Comparison of ENCODE assay signal across 8 cellular contexts in genomic region chr2:61853086-61853847, GRCh38. TPM values are rescaled to one million over a fixed set of nuclear protein-coding genes. Genes with fewer than 3 reads are reported as not detected.
DNase-seq lines count a peak whose midpoint lies in the region; ATAC-seq and TF ChIP-seq lines count a peak whose summit lies in the region.

No MANE protein-coding gene starts in this region.

- H3K9me3 ChIP-seq in OCI-LY7 (ENCODE audit: low read length) (no peaks in the 10 kb centered on the region), colonic mucosa (no peaks in the 10 kb centered on the region), liver (ENCODE audit: control insufficient read depth in 4 of 4, low read length in 3 of 4) (no peaks in the 10 kb centered on the region)

- WGBS in liver, result 24% methylated on average over 26 of the region's 26 CpGs

- H3K4me1 ChIP-seq in OCI-LY7 (ENCODE audit: insufficient read depth, low read length, poor library complexity, severe bottlenecking) (peaks cover 20% of the 10 kb centered on the region), colonic mucosa (no peaks in the 10 kb centered on the region), liver (ENCODE audit: control insufficient read depth in 4 of 4, insufficient read depth in 4 of 4, low read length in 3 of 4) (peaks cover 0 to 20% (median 12%) of the 10 kb centered on the region in 4 donors)

- peak overlapping the region; percentile 78 for H3K4me2 ChIP-seq in OCI-LY7 (ENCODE audit: low read length)

- TF ChIP-seq CTCF in OCI-LY7 (conservative IDR thresholded peaks at IDR 0.05; ENCODE audit: low read length), result no peak; the same call in 1 of the 2 replicates
- no peak for TF ChIP-seq CTCF in colonic mucosa (IDR thresholded peaks at IDR 0.05)
- no peak for TF ChIP-seq CTCF in liver (IDR thresholded peaks at IDR 0.05; ENCODE audit: low read depth, low read length, missing input control)

- intact Hi-C loops in OCI-LY7 (cut with micrococcal nuclease; ENCODE audit: unreplicated experiment), result loop anchor here (1.0 kb wide), 1 partner anchor 158 kb away; no protein-coding TSS in a partner anchor
- intact Hi-C loops in colonic mucosa (cut with DNase I), result no loop called here

- H3K4me3 ChIP-seq in OCI-LY7 (ENCODE audit: low read depth, low read length, poor library complexity, severe bottlenecking), result peak overlapping the region; percentile 74
- H3K4me3 ChIP-seq in colonic mucosa, result peak overlapping the region; percentile 82
- peak overlapping the region; percentile 77 to 95 (median 93) for H3K4me3 ChIP-seq in liver (ENCODE audit: low read depth in 1 of 3, low read length in 3 of 3)

- no peaks in the 10 kb centered on the region for H4K20me1 ChIP-seq in OCI-LY7 (ENCODE audit: insufficient read depth, low read length)

- H3K27ac ChIP-seq in OCI-LY7 (ENCODE audit: low read depth, low read length, poor library complexity, severe bottlenecking), result peak overlapping the region; percentile 59
- peak overlapping the region; percentile 75 for H3K27ac ChIP-seq in colonic mucosa
- H3K27ac ChIP-seq in liver (ENCODE audit: low read depth in 1 of 2, low read length in 2 of 2), result peak overlapping the region; percentile 73 to 82
- H3K27ac ChIP-seq in temporal lobe (ENCODE audit: low read depth, low read length), result peak overlapping the region; percentile 89

- TF ChIP-seq RAD21 in liver (IDR thresholded peaks at IDR 0.05), result no peak

- CTCF ChIA-PET in OCI-LY7 (lab: Charles Lee; ENCODE audit: unreplicated experiment), result interaction anchor here (0.5 kb wide), 1 partner anchor 21 kb away, joined by 3 read pairs; no protein-coding TSS in a partner anchor

- peak; percentile 54 for DNase-seq in DMS153 treated with DMSO at 0.1 percent for 48 hours (lab: John Stamatoyannopoulos, UW; ENCODE audit: unreplicated experiment)
- no peak for DNase-seq in DMS153 (lab: John Stamatoyannopoulos, UW)
- peak; percentile 33 for DNase-seq in OCI-LY7 (ENCODE audit: low spot score)
- peak; percentile 23 for DNase-seq in colonic mucosa

- peak overlapping the region; percentile 91 for H2AFZ ChIP-seq in OCI-LY7 (ENCODE audit: low read length)

- no peaks in the 10 kb centered on the region for H3K9me2 ChIP-seq in OCI-LY7 (ENCODE audit: insufficient read depth, low read length)

- ATAC-seq in GM19455 (IDR thresholded peaks at IDR 0.05; ENCODE audit: unreplicated experiment) (peak; percentile 66), HG03442 (IDR thresholded peaks at IDR 0.05; ENCODE audit: unreplicated experiment) (peak; percentile 53)

- H3K27me3 ChIP-seq in colonic mucosa (no peaks in the 10 kb centered on the region), liver (ENCODE audit: control insufficient read depth in 4 of 4, insufficient read depth in 4 of 4, low read length in 3 of 4) (no peaks in the 10 kb centered on the region)

- H3K36me3 ChIP-seq in OCI-LY7 (ENCODE audit: insufficient read depth, low read length) (no peaks in the 10 kb centered on the region), colonic mucosa (no peaks in the 10 kb centered on the region), liver (ENCODE audit: control insufficient read depth in 4 of 4, insufficient read depth in 3 of 4, low read depth in 1 of 4, low read length in 3 of 4) (no peaks in the 10 kb centered on the region)

- no peaks in the 10 kb centered on the region for H3K79me2 ChIP-seq in OCI-LY7 (ENCODE audit: insufficient read depth, low read depth, low read length)

- POLR2A ChIA-PET in OCI-LY7 (lab: Charles Lee), result interaction anchor here (0.5 to 1.3 kb wide), 6 partner anchors 9 to 554 kb away, joined by 3 to 6 read pairs (median 4); no protein-coding TSS in a partner anchor

- BruUV-seq in OCI-LY7 (replicated peaks; lab: Mats Ljungman, UMichigan), result no TSS peak

- H3K9ac ChIP-seq in colonic mucosa (ENCODE audit: low read depth in 2 of 2, low read length in 2 of 2), result peak overlapping the region; percentile 71 to 75
- peak overlapping the region in 1 of 2 donors; percentile 42 for H3K9ac ChIP-seq in liver (ENCODE audit: low read depth in 1 of 2, low read length in 2 of 2)

TF ChIP-seq in liver, 16 proteins besides CTCF, POLR2A, EP300 and RAD21:
- TF ChIP-seq HNF4G (IDR thresholded peaks at IDR 0.05) (no peak), TAF1 (conservative IDR thresholded peaks at IDR 0.05) (no peak), YY1 (IDR thresholded peaks at IDR 0.05) (no peak), HNF4A (conservative IDR thresholded peaks at IDR 0.05) (no peak), MAX (IDR thresholded peaks at IDR 0.05) (no peak), JUND (IDR thresholded peaks at IDR 0.05) (no peak), FOXA1 (IDR thresholded peaks at IDR 0.05) (no peak), GABPA (IDR thresholded peaks at IDR 0.05 in 1 of 2, conservative IDR thresholded peaks at IDR 0.05 in 1 of 2) (no peak), FOXA2 (IDR thresholded peaks at IDR 0.05) (no peak), SP1 (IDR thresholded peaks at IDR 0.05) (no peak), EGR1 (IDR thresholded peaks at IDR 0.05; ENCODE audit: low read depth in 2 of 2) (no peak), ATF3 (IDR thresholded peaks at IDR 0.05) (no peak)

RNA-seq across cellular contexts. Expression of gene FAM161A, which starts 0.6 kb away (rescaled TPM):
- 1.8 and 3.5 TPM in 2 replicates for total RNA-seq in OCI-LY7 (2014; rRNA removed; shearing (Covaris generic))
- total RNA-seq in OCI-LY7 (2022) (4.6 and 6.3 TPM in 2 replicates), colonic mucosa (1 to 10 TPM in 1 of 2 donors, under 1 TPM in 1; 0.80 to 2.5 TPM), liver (under 1 TPM; 0.59 to 0.98 TPM), temporal lobe (18.2 TPM)
- polyA plus RNA-seq in liver, result 1 to 10 TPM in 1 of 2 donors, under 1 TPM in 1; 0.54 to 1.2 TPM

RNA-seq across cellular contexts. Expression of gene CCT4, which starts 35.2 kb away (rescaled TPM):
- 144 and 196 TPM in 2 replicates for total RNA-seq in OCI-LY7 (2014; rRNA removed; shearing (Covaris generic))
- total RNA-seq in OCI-LY7 (2022) (192 and 232 TPM in 2 replicates), colonic mucosa (100 to 1,000 TPM in 1 of 2 donors, 10 to 100 TPM in 1; 80.1 to 187 TPM), liver (10 to 100 TPM; 35.7 to 65.2 TPM), temporal lobe (150 TPM)
- polyA plus RNA-seq in liver, result 10 to 100 TPM; 37.8 to 39.0 TPM

RNA-seq across cellular contexts. Expression of gene COMMD1, which starts 52.2 kb away (rescaled TPM):
- total RNA-seq in OCI-LY7 (2014; rRNA removed; shearing (Covaris generic)), result 22.1 and 22.6 TPM in 2 replicates
- total RNA-seq in OCI-LY7 (2022) (17.7 and 22.0 TPM in 2 replicates), colonic mucosa (10 to 100 TPM; 22.2 to 24.4 TPM), liver (10 to 100 TPM; 17.4 to 21.1 TPM), temporal lobe (29.0 TPM)
- 10 to 100 TPM; 20.4 to 47.9 TPM for polyA plus RNA-seq in liver
